Comparison of ENCODE assay signal across 35 cellular contexts in the genomic region with DNA sequence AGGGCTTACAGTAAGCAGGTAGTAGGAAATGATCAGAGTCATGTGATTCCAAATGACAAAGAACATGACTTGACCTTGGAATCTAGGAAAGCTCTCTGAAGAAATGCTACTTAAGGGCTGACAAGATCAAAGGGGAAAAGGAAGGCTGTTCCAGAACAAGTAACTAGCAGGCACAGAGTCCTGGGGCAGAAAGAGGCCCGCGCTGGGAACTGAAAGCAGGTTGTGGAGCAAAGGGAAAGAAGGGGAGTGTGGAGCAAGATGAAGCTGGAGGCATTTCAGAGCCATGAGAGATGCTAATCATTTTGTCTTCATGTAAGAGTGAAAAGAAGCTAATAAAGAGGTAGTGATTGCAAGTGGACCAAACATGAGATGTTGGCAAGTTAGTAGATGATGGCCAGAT.
"Had no signal": no experiment of that assay in that cellular context is flagged by ENCODE, and none has a peak within 500 bp of the region (broad histone marks: within the 10 kb centered on the region; RNA-seq: fewer than 3 reads in every experiment).

No MANE protein-coding gene starts in this region.

- H3K36me3 Mint-ChIP-seq: activated naive CD4-positive, alpha-beta T cell treated with anti-CD3 and anti-CD28 coated beads, Interleukin-2, amount 50 U/mL, for 72 hours; activated naive CD8-positive, alpha-beta T cell treated with anti-CD3 and anti-CD28 coated beads for 36 hours had no signal

- H3K4me3 ChIP-seq: adrenal gland, body of pancreas, breast epithelium had no signal

- H3K4me1 Mint-ChIP-seq: activated B cell treated with CpG ODN at 0.5 μM for 24 hours; activated CD4-positive, alpha-beta memory T cell treated with anti-CD3 and anti-CD28 coated beads, Interleukin-2, amount 10 ng/mL, durations not matched to agents 7 days and 5 days; activated CD4-positive, alpha-beta T cell treated with anti-CD3 and anti-CD28 coated beads, Interleukin-2, amount 10 ng/mL, durations not matched to agents 24 days and 14 days; activated naive CD8-positive, alpha-beta T cell treated with anti-CD3 and anti-CD28 coated beads for 36 hours; activated T-helper 17 cell treated with anti-CD3 and anti-CD28 coated beads, Interleukin-2, amount 50 U/mL, for 72 hours had no signal

- DNase-seq: activated B cell treated with CpG ODN at 0.5 μM for 24 hours; activated CD4-positive, alpha-beta memory T cell treated with anti-CD3 and anti-CD28 coated beads, Interleukin-2, amount 10 ng/mL, durations not matched to agents 7 days and 5 days; activated CD4-positive, alpha-beta T cell treated with anti-CD3 and anti-CD28 coated beads for 4 hours; activated CD4-positive, alpha-beta T cell treated with anti-CD3 and anti-CD28 coated beads, Interleukin-2, amount 10 ng/mL, durations not matched to agents 24 days and 14 days; activated CD4-positive, alpha-beta T cell treated with anti-CD3 and anti-CD28 coated beads, Interleukin-2, amount 50 U/mL, for 48 hours; activated CD4-positive, CD25-positive, alpha-beta regulatory T cell treated with anti-CD3 and anti-CD28 coated beads, Interleukin-2, amount 50 U/mL, for 72 hours; activated CD8-positive, alpha-beta memory T cell treated with anti-CD3 and anti-CD28 coated beads, Interleukin-2, amount 50 U/mL, for 4 hours; activated effector memory CD4-positive, alpha-beta T cell treated with anti-CD3 and anti-CD28 coated beads, Interleukin-2, amount 50 U/mL, for 16 hours; activated gamma-delta T cell treated with Interleukin-2 at 50 U/mL for 16 hours; activated naive CD4-positive, alpha-beta T cell; activated naive CD4-positive, alpha-beta T cell treated with anti-CD3 and anti-CD28 coated beads for 36 hours; activated naive CD4-positive, alpha-beta T cell treated with anti-CD3 and anti-CD28 coated beads, Interleukin-2, amount 50 U/mL, for 16 hours; activated naive CD8-positive, alpha-beta T cell treated with anti-CD3 and anti-CD28 coated beads for 36 hours; activated T-cell treated with anti-CD3 and anti-CD28 coated beads for 4 hours; activated T-cell treated with anti-CD3 and anti-CD28 coated beads, Interleukin-2, amount 50 U/mL, for 1 hour; activated T-cell treated with anti-CD3 and anti-CD28 coated beads, Interleukin-2, amount 50 U/mL, for 4 hours; activated T-cell treated with anti-CD3 and anti-CD28 coated beads, Interleukin-2, amount 50 U/mL, for 72 hours; adrenal gland; amniotic stem cell; aorta; body of pancreas; brain microvascular endothelial cell; central memory CD4-positive, alpha-beta T cell; T-helper 1 cell; T-helper 2 cell; T-helper 9 cell had no signal

- H3K9me3 Mint-ChIP-seq: activated B cell treated with CpG ODN at 0.5 μM for 24 hours; activated CD4-positive, alpha-beta memory T cell treated with anti-CD3 and anti-CD28 coated beads, Interleukin-2, amount 10 ng/mL, durations not matched to agents 7 days and 5 days; activated CD4-positive, alpha-beta T cell treated with anti-CD3 and anti-CD28 coated beads, Interleukin-2, amount 10 ng/mL, durations not matched to agents 24 days and 14 days; activated naive CD4-positive, alpha-beta T cell treated with anti-CD3 and anti-CD28 coated beads for 36 hours; activated naive CD4-positive, alpha-beta T cell treated with anti-CD3 and anti-CD28 coated beads, Interleukin-2, amount 50 U/mL, for 72 hours; activated naive CD8-positive, alpha-beta T cell treated with anti-CD3 and anti-CD28 coated beads for 36 hours; activated T-cell treated with anti-CD3 and anti-CD28 coated beads, Interleukin-2, amount 50 U/mL, for 4 hours; activated T-cell treated with anti-CD3 and anti-CD28 coated beads, Interleukin-2, amount 50 U/mL, for 72 hours; activated T-helper 1 cell treated with anti-CD3 and anti-CD28 coated beads, Interleukin-12 subunit alpha, Interleukin-12 subunit beta, Interleukin-2, Interleukin-4 antibody, amounts not matched to agents 30 ng/mL and 10 ng/mL and 1 ng/mL, durations not matched to agents 14 hours and 24 hours and 36 hours; activated T-helper 17 cell treated with anti-CD3 and anti-CD28 coated beads, Interleukin-2, amount 50 U/mL, for 72 hours; T-helper 1 cell treated with Interleukin-12 subunit alpha and Interleukin-12 subunit beta and Interleukin-4 antibody, amounts not matched to agents 30 μg/mL and 1 μg/mL, for 36 hours; T-helper 2 cell treated with Interferon-gamma antibody and Interleukin-4, amounts not matched to agents 5 μg/mL and 100 μg/mL, for 36 hours had no signal

- H3K27me3 Mint-ChIP-seq: activated CD4-positive, alpha-beta memory T cell treated with anti-CD3 and anti-CD28 coated beads, Interleukin-2, amount 10 ng/mL, durations not matched to agents 7 days and 5 days; activated CD4-positive, alpha-beta T cell treated with anti-CD3 and anti-CD28 coated beads, Interleukin-2, amount 10 ng/mL, durations not matched to agents 24 days and 14 days; activated naive CD8-positive, alpha-beta T cell treated with anti-CD3 and anti-CD28 coated beads for 36 hours; activated T-helper 17 cell treated with anti-CD3 and anti-CD28 coated beads, Interleukin-2, amount 50 U/mL, for 72 hours had no signal

- H3K27me3 ChIP-seq: adrenal gland, body of pancreas, brain microvascular endothelial cell, breast epithelium had no signal

- H3K9me3 ChIP-seq: adrenal gland, body of pancreas, breast epithelium had no signal

- H3K4me3 Mint-ChIP-seq: activated B cell treated with CpG ODN at 0.5 μM for 24 hours; activated CD4-positive, alpha-beta memory T cell treated with anti-CD3 and anti-CD28 coated beads, Interleukin-2, amount 10 ng/mL, durations not matched to agents 7 days and 5 days; activated CD4-positive, alpha-beta T cell treated with anti-CD3 and anti-CD28 coated beads, Interleukin-2, amount 10 ng/mL, durations not matched to agents 24 days and 14 days; activated naive CD4-positive, alpha-beta T cell treated with anti-CD3 and anti-CD28 coated beads for 36 hours; activated naive CD8-positive, alpha-beta T cell treated with anti-CD3 and anti-CD28 coated beads for 36 hours; activated T-cell treated with anti-CD3 and anti-CD28 coated beads, Interleukin-2, amount 50 U/mL, for 4 hours; activated T-cell treated with anti-CD3 and anti-CD28 coated beads, Interleukin-2, amount 50 U/mL, for 72 hours; activated T-helper 1 cell treated with anti-CD3 and anti-CD28 coated beads, Interleukin-12 subunit alpha, Interleukin-12 subunit beta, Interleukin-2, Interleukin-4 antibody, amounts not matched to agents 30 ng/mL and 10 ng/mL and 1 ng/mL, durations not matched to agents 14 hours and 24 hours and 36 hours; activated T-helper 17 cell treated with anti-CD3 and anti-CD28 coated beads, Interleukin-2, amount 50 U/mL, for 72 hours; T-helper 1 cell treated with Interleukin-12 subunit alpha and Interleukin-12 subunit beta and Interleukin-4 antibody, amounts not matched to agents 30 μg/mL and 1 μg/mL, for 36 hours; T-helper 2 cell treated with Interferon-gamma antibody and Interleukin-4, amounts not matched to agents 5 μg/mL and 100 μg/mL, for 36 hours had no signal

- H3K4me1 ChIP-seq: adrenal gland, body of pancreas, breast epithelium had no signal

- H3K36me3 ChIP-seq: adrenal gland, brain microvascular endothelial cell, breast epithelium had no signal

- H3K27ac ChIP-seq: adrenal gland, body of pancreas, brain microvascular endothelial cell, breast epithelium, VCaP had no signal

- ATAC-seq: activated naive CD4-positive, alpha-beta T cell treated with anti-CD3 and anti-CD28 coated beads, Interleukin-2, amount 50 U/mL, for 72 hours; activated T-cell treated with anti-CD3 and anti-CD28 coated beads, Interleukin-2, amount 50 U/mL, for 4 hours; activated T-cell treated with anti-CD3 and anti-CD28 coated beads, Interleukin-2, amount 50 U/mL, for 72 hours; activated T-helper 17 cell treated with anti-CD3 and anti-CD28 coated beads, Interleukin-2, amount 50 U/mL, for 72 hours; body of pancreas had no signal

- H3K27ac Mint-ChIP-seq: activated B cell treated with CpG ODN at 0.5 μM for 24 hours; activated CD4-positive, alpha-beta memory T cell treated with anti-CD3 and anti-CD28 coated beads, Interleukin-2, amount 10 ng/mL, durations not matched to agents 7 days and 5 days; activated CD4-positive, alpha-beta T cell treated with anti-CD3 and anti-CD28 coated beads, Interleukin-2, amount 10 ng/mL, durations not matched to agents 24 days and 14 days; activated naive CD4-positive, alpha-beta T cell treated with anti-CD3 and anti-CD28 coated beads for 36 hours; activated naive CD4-positive, alpha-beta T cell treated with anti-CD3 and anti-CD28 coated beads, Interleukin-2, amount 50 U/mL, for 72 hours; activated naive CD8-positive, alpha-beta T cell treated with anti-CD3 and anti-CD28 coated beads for 36 hours; activated T-cell treated with anti-CD3 and anti-CD28 coated beads, Interleukin-2, amount 50 U/mL, for 72 hours; activated T-helper 1 cell treated with anti-CD3 and anti-CD28 coated beads, Interleukin-12 subunit alpha, Interleukin-12 subunit beta, Interleukin-2, Interleukin-4 antibody, amounts not matched to agents 30 ng/mL and 10 ng/mL and 1 ng/mL, durations not matched to agents 14 hours and 24 hours and 36 hours; activated T-helper 17 cell treated with anti-CD3 and anti-CD28 coated beads, Interleukin-2, amount 50 U/mL, for 72 hours; T-helper 1 cell treated with Interleukin-12 subunit alpha and Interleukin-12 subunit beta and Interleukin-4 antibody, amounts not matched to agents 30 μg/mL and 1 μg/mL, for 36 hours; T-helper 2 cell treated with Interferon-gamma antibody and Interleukin-4, amounts not matched to agents 5 μg/mL and 100 μg/mL, for 36 hours had no signal

- FAIRE-seq: astrocyte, TTC549 had no signal
